In the genomic region with DNA sequence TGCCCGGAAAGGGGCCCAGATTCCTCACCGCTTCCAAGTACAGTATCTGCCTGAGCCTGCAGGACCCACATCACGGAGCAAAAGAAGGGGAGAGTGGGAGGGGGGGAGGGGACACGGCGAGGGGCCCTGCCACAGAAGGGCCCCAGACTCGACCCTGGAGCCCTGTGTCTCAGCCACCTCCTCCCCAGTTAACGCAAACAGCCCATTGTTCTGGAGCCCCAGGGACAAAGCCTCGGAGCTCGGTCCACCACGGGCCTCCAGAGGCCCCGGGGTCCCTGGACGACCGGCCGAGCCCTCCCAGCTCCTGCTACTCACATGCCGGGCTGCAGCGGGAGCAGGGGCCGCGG, we compare ENCODE assay signal across 9 cellular contexts. TPM values are rescaled to one million over a fixed set of nuclear protein-coding genes. Genes with fewer than 3 reads are reported as not detected.
DNase-seq lines count a peak whose midpoint lies in the region; ATAC-seq and TF ChIP-seq lines count a peak whose summit lies in the region.
"Had no signal": no experiment of that assay in that cellular context is flagged by ENCODE, and none has a peak within 500 bp of the region (broad histone marks: within the 10 kb centered on the region; RNA-seq: fewer than 3 reads in every experiment).

No MANE protein-coding gene starts in this region.

- TF ChIP-seq CTCF in neural progenitor cell (IDR thresholded peaks at IDR 0.05): no peak

- H3K36me3 Mint-ChIP-seq in effector memory CD8-positive, alpha-beta T cell (ENCODE audit: insufficient read depth): no peaks in the 10 kb centered on the region
- no peaks in the 10 kb centered on the region for H3K36me3 Mint-ChIP-seq in neural progenitor cell
- H3K36me3 Mint-ChIP-seq in T-helper 2 cell treated with Interferon-gamma antibody and Interleukin-4, amounts not matched to agents 5 μg/mL and 100 μg/mL, for 36 hours (ENCODE audit: low read depth): no peaks in the 10 kb centered on the region

- no peaks in the 10 kb centered on the region for H3K9me3 Mint-ChIP-seq in effector memory CD8-positive, alpha-beta T cell
- H3K9me3 Mint-ChIP-seq in neural progenitor cell: no peaks in the 10 kb centered on the region
- H3K9me3 Mint-ChIP-seq in T-helper 2 cell treated with Interferon-gamma antibody and Interleukin-4, amounts not matched to agents 5 μg/mL and 100 μg/mL, for 36 hours: no peaks in the 10 kb centered on the region

- peaks cover 7 to 23% of the 10 kb centered on the region in 2 donors for H3K27me3 Mint-ChIP-seq in effector memory CD8-positive, alpha-beta T cell
- peaks cover 8% of the 10 kb centered on the region for H3K27me3 Mint-ChIP-seq in neural progenitor cell (ENCODE audit: insufficient read depth, low read depth)
- H3K27me3 Mint-ChIP-seq in T-helper 2 cell treated with Interferon-gamma antibody and Interleukin-4, amounts not matched to agents 5 μg/mL and 100 μg/mL, for 36 hours (ENCODE audit: low read depth): peaks cover 28% of the 10 kb centered on the region

- DNase-seq in effector memory CD8-positive, alpha-beta T cell: no peak
- DNase-seq in neural progenitor cell (ENCODE audit: low spot score): no peak
- DNase-seq in T-helper 2 cell treated with Interferon-gamma antibody and Interleukin-4, amounts not matched to agents 5 μg/mL and 100 μg/mL, for 36 hours (ENCODE audit: low spot score): no peak

- H3K9me3 ChIP-seq in HUES64 (ENCODE audit: insufficient read depth, low read depth, low read length) (no peaks in the 10 kb centered on the region), neural progenitor cell (ENCODE audit: low read depth) (no peaks in the 10 kb centered on the region)

- H3K27ac Mint-ChIP-seq in effector memory CD8-positive, alpha-beta T cell: no peak overlapping the region
- no peak overlapping the region for H3K27ac Mint-ChIP-seq in neural progenitor cell
- no peak overlapping the region for H3K27ac Mint-ChIP-seq in T-helper 2 cell treated with Interferon-gamma antibody and Interleukin-4, amounts not matched to agents 5 μg/mL and 100 μg/mL, for 36 hours

- ATAC-seq in effector memory CD8-positive, alpha-beta T cell (replicated peaks): no peak
- ATAC-seq in HG03571 (IDR thresholded peaks at IDR 0.05; ENCODE audit: unreplicated experiment) (no peak), HG03159 (IDR thresholded peaks at IDR 0.05; ENCODE audit: unreplicated experiment) (no peak), HG02798 (IDR thresholded peaks at IDR 0.05; ENCODE audit: poor library complexity, unreplicated experiment) (no peak)

- peaks cover 12% of the 10 kb centered on the region; the same call in 1 of the 2 replicates for H3K27me3 ChIP-seq in ACC112 (ENCODE audit: insufficient read depth, low read length)
- H3K27me3 ChIP-seq in HUES64 (ENCODE audit: insufficient read depth, low read length): peaks cover 22% of the 10 kb centered on the region
- peaks cover 20% of the 10 kb centered on the region for H3K27me3 ChIP-seq in neural progenitor cell

- H3K9ac ChIP-seq in HUES64 (ENCODE audit: low read depth, low read length) (peak overlapping the region; percentile 74), neural progenitor cell (peak overlapping the region; percentile 30)

- H3K4me3 Mint-ChIP-seq in effector memory CD8-positive, alpha-beta T cell: peak overlapping the region; percentile 60 to 80
- peak overlapping the region; percentile 91 for H3K4me3 Mint-ChIP-seq in neural progenitor cell
- no peak overlapping the region for H3K4me3 Mint-ChIP-seq in T-helper 2 cell treated with Interferon-gamma antibody and Interleukin-4, amounts not matched to agents 5 μg/mL and 100 μg/mL, for 36 hours

- H3K36me3 ChIP-seq in ACC112 (ENCODE audit: insufficient read depth, low read length) (no peaks in the 10 kb centered on the region), HUES64 (ENCODE audit: insufficient read depth, low read length) (no peaks in the 10 kb centered on the region), neural progenitor cell (no peaks in the 10 kb centered on the region)

- H3K79me2 ChIP-seq in ACC112 (ENCODE audit: control insufficient read depth, insufficient read depth, low read length, unreplicated experiment): no peaks in the 10 kb centered on the region
- H3K79me2 ChIP-seq in neural progenitor cell (ENCODE audit: low read depth): peaks cover 25% of the 10 kb centered on the region

- peaks cover 11% of the 10 kb centered on the region for H3K4me1 ChIP-seq in ACC112 (ENCODE audit: control insufficient read depth, insufficient read depth, low read length, unreplicated experiment)
- peaks cover 29% of the 10 kb centered on the region for H3K4me1 ChIP-seq in HUES64 (ENCODE audit: insufficient read depth, low read length)
- H3K4me1 ChIP-seq in neural progenitor cell: peaks cover 53% of the 10 kb centered on the region

- H3K4me2 ChIP-seq in neural progenitor cell: peak overlapping the region; percentile 96

- 1% methylated on average over 18 of the region's 18 CpGs for WGBS in HUES64

- H4K20me1 ChIP-seq in neural progenitor cell (ENCODE audit: low read depth): peaks cover 57% of the 10 kb centered on the region

- H3F3A ChIP-seq in neural progenitor cell (ENCODE audit: low read depth): peaks cover 13% of the 10 kb centered on the region

- peaks cover 7 to 9% of the 10 kb centered on the region in 2 donors for H3K4me1 Mint-ChIP-seq in effector memory CD8-positive, alpha-beta T cell (ENCODE audit: low read depth in 2 of 2)
- H3K4me1 Mint-ChIP-seq in neural progenitor cell: peaks cover 66% of the 10 kb centered on the region
- no peaks in the 10 kb centered on the region for H3K4me1 Mint-ChIP-seq in T-helper 2 cell treated with Interferon-gamma antibody and Interleukin-4, amounts not matched to agents 5 μg/mL and 100 μg/mL, for 36 hours (ENCODE audit: low read depth)

- H2AFZ ChIP-seq in ACC112 (ENCODE audit: low read length, unreplicated experiment) (no peak overlapping the region), neural progenitor cell (replicated peaks) (peak overlapping the region; percentile 23)

- H3K27ac ChIP-seq in ACC112 (ENCODE audit: low read depth, low read length) (no peak overlapping the region), HUES64 (ENCODE audit: low read depth, low read length) (no peak overlapping the region), neural progenitor cell (no peak overlapping the region)

- peak overlapping the region; percentile 71 for H3K4me3 ChIP-seq in ACC112 (ENCODE audit: low read depth, low read length)
- peak overlapping the region; percentile 71 for H3K4me3 ChIP-seq in HUES64 (ENCODE audit: low read length)
- H3K4me3 ChIP-seq in neural progenitor cell: peak overlapping the region; percentile 72

RNA-seq across cellular contexts. Expression of a gene that starts 0.5 kb away (rescaled TPM):
- 5.6 TPM for polyA plus RNA-seq in HUES64 (2013, experiment 1 of 2)
- 7.3 TPM for polyA plus RNA-seq in HUES64 (2013, experiment 2 of 2)
- total RNA-seq in neural progenitor cell (ENCODE audit: low replicate concordance): 1.7 and 25.6 TPM in 2 replicates

RNA-seq across cellular contexts. Expression of a gene that starts 14.0 kb away (rescaled TPM):
- polyA plus RNA-seq in HUES64 (2013, experiment 1 of 2): 22.5 TPM
- polyA plus RNA-seq in HUES64 (2013, experiment 2 of 2): 22.6 TPM
- total RNA-seq in neural progenitor cell (ENCODE audit: low replicate concordance): 10.6 and 11.5 TPM in 2 replicates

RNA-seq across cellular contexts. Expression of a gene that starts 39.1 kb away (rescaled TPM):
- 18.2 TPM for polyA plus RNA-seq in HUES64 (2013, experiment 1 of 2)
- 18.1 TPM for polyA plus RNA-seq in HUES64 (2013, experiment 2 of 2)
- total RNA-seq in neural progenitor cell (ENCODE audit: low replicate concordance): 12.0 and 18.8 TPM in 2 replicates

RNA-seq across cellular contexts. Expression of a gene that starts 41.5 kb away (rescaled TPM):
- 0.65 TPM for polyA plus RNA-seq in HUES64 (2013, experiment 1 of 2)
- polyA plus RNA-seq in HUES64 (2013, experiment 2 of 2): 0.76 TPM
- total RNA-seq in neural progenitor cell (ENCODE audit: low replicate concordance): 0.31 TPM in 1 of 2 replicates, not detected in the other
- total RNA-seq: mesenteric fat pad had no signal
